In the genomic region with DNA sequence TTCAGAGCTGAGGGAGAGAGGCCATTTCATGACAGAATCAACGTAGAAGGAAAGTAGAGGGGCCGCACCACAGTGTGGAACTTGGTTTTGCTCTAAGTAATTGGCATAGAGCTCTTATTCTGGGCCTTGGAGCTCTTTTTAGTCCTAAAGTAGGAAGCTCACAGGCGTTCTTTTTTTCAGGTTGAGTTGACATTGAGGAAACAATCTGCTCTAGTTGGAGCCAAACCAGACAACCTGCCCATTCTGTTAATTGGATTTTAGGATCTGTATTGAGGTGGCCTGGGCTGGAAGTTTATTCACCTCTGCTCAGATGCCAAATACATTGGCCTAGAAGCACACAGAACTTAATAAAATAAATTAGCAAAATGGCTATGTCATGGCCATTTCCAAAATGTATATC, we compare ENCODE assay signal across 20 cellular contexts.
A peak's percentile ranks its signal among the peaks of the same experiment; 100 is the strongest.
DNase-seq lines count a peak whose midpoint lies in the region; ATAC-seq and TF ChIP-seq lines count a peak whose summit lies in the region.
"Had no signal": no experiment of that assay in that cellular context is flagged by ENCODE, and none has a peak within 500 bp of the region (broad histone marks: within the 10 kb centered on the region; RNA-seq: fewer than 3 reads in every experiment).

No MANE protein-coding gene starts in this region.

- no peaks in the 10 kb centered on the region for H3K9me3 Mint-ChIP-seq in GM23338

- peaks cover 2% of the 10 kb centered on the region for H3K27me3 Mint-ChIP-seq in GM23338 (ENCODE audit: insufficient read depth, low read depth, poor library complexity)

- no peaks in the 10 kb centered on the region for H3F3A ChIP-seq in GM23338 (replicated peaks; ENCODE audit: low read depth)

- no peaks in the 10 kb centered on the region; the same call in 1 of the 2 replicates for H3K4me1 ChIP-seq in GM23338 (ENCODE audit: insufficient read depth)
- H3K4me1 ChIP-seq: A549, BLaER1 had no signal

- no peak for ATAC-seq in GM23338
- ATAC-seq: A549, GM12878, K562 had no signal

- no peaks in the 10 kb centered on the region for H4K20me1 ChIP-seq in GM23338 (replicated peaks; ENCODE audit: insufficient read depth)
- H4K20me1 ChIP-seq: BLaER1 had no signal

- H3K4me3 ChIP-seq in GM23338 = no peak overlapping the region
- H3K4me3 ChIP-seq: A549, BLaER1, GM12878, GM23248, K562 had no signal

- H3K27me3 ChIP-seq in GM23338 (ENCODE audit: insufficient read depth) = no peaks in the 10 kb centered on the region
- H3K27me3 ChIP-seq: BLaER1 had no signal

- POLR2A ChIA-PET in RWPE1 (lab: Yijun Ruan, JAX; ENCODE audit: low non-redundant PET) = no interaction called here

- H3K4me2 ChIP-seq in GM23338 = no peak overlapping the region
- H3K4me2 ChIP-seq: A549, BLaER1 had no signal

- H3K27ac Mint-ChIP-seq in GM23338 = no peak overlapping the region
- H3K27ac Mint-ChIP-seq: CD14-positive monocyte; CD4-positive, alpha-beta memory T cell had no signal

- H3K36me3 Mint-ChIP-seq in GM23338 (ENCODE audit: low read depth) = no peaks in the 10 kb centered on the region
- H3K36me3 Mint-ChIP-seq: CD14-positive monocyte; CD4-positive, alpha-beta memory T cell had no signal

- H3K27ac ChIP-seq in GM23338 (ENCODE audit: low read depth) = no peak overlapping the region
- H3K27ac ChIP-seq in RWPE1 = no peak overlapping the region
- H3K27ac ChIP-seq: 22Rv1, A549, BLaER1, GM23248, HL-60 had no signal

- no peak for TF ChIP-seq CTCF in GM23338 (conservative IDR thresholded peaks at IDR 0.05; ENCODE audit: low read depth in 2 of 2)
- no peak for TF ChIP-seq CTCF in RWPE1 (conservative IDR thresholded peaks at IDR 0.05; ENCODE audit: low read depth)

- H3K4me1 Mint-ChIP-seq in GM23338 = no peaks in the 10 kb centered on the region
- H3K4me1 Mint-ChIP-seq: CD14-positive monocyte; CD4-positive, alpha-beta memory T cell had no signal

- H3K36me3 ChIP-seq in GM23338 (ENCODE audit: insufficient read depth) = no peaks in the 10 kb centered on the region
- H3K36me3 ChIP-seq: BLaER1 had no signal

- peak overlapping the region; percentile 78 for H2AFZ ChIP-seq in GM23338
- H2AFZ ChIP-seq: GM23248 had no signal

- peak; percentile 43 for DNase-seq in DMS 273 (lab: John Stamatoyannopoulos, UW; ENCODE audit: unreplicated experiment)
- DNase-seq in DMS 273 treated with DMSO at 0.1 percent for 48 hours (lab: John Stamatoyannopoulos, UW) = no peak
- no peak for DNase-seq in GM23338 (ENCODE audit: low spot score)
- DNase-seq in NCI-H446 treated with DMSO at 0.1 percent for 48 hours (lab: John Stamatoyannopoulos, UW) = peak; percentile 86
- DNase-seq in cerebellar cortex (ENCODE audit: low spot score) = peak; percentile 89
- no peak for DNase-seq in DMS114 treated with DMSO at 0.1 percent for 48 hours (lab: John Stamatoyannopoulos, UW; ENCODE audit: unreplicated experiment)
- no peak for DNase-seq in effector CD8-positive, alpha-beta T cell (lab: John Stamatoyannopoulos, UW)
- no peak for DNase-seq in RWPE1 (ENCODE audit: low spot score)
- DNase-seq: AML-193; CD4-positive, alpha-beta memory T cell; GM23248; HCEC 1CT; IMR-90 had no signal

- CTCF ChIA-PET in RWPE1 (lab: Yijun Ruan, JAX) = interaction anchor here (0.6 kb wide), 1 partner anchor 12 kb away, joined by 4 read pairs; no protein-coding TSS in a partner anchor

- no peaks in the 10 kb centered on the region for H3K79me2 ChIP-seq in GM23338 (replicated peaks; ENCODE audit: insufficient read depth)

- H3K4me3 Mint-ChIP-seq in GM23338 = no peak overlapping the region
- H3K4me3 Mint-ChIP-seq: CD14-positive monocyte; CD4-positive, alpha-beta memory T cell had no signal

- 0 out of 2 replicates have a peak, but pooled peaks cover 4% of the 10 kb centered on the region for H3K9me2 ChIP-seq in GM23338 (ENCODE audit: insufficient read depth)

TF ChIP-seq in GM23338, 12 proteins besides CTCF, POLR2A, EP300 and RAD21:
- TF ChIP-seq, protein P1, sequence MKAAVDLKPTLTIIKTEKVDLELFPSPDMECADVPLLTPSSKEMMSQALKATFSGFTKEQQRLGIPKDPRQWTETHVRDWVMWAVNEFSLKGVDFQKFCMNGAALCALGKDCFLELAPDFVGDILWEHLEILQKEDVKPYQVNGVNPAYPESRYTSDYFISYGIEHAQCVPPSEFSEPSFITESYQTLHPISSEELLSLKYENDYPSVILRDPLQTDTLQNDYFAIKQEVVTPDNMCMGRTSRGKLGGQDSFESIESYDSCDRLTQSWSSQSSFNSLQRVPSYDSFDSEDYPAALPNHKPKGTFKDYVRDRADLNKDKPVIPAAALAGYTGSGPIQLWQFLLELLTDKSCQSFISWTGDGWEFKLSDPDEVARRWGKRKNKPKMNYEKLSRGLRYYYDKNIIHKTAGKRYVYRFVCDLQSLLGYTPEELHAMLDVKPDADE (IDR thresholded peaks at IDR 0.05) = no peak
TF ChIP-seq in GM23338: peak in this region for 0.

Comparison
In these comparisons a context has a peak if more than half of its experiments do, and no peak if none do; other contexts are left out.
1. DNase-seq: peak in DMS 273 (single experiment), NCI-H446 treated with DMSO at 0.1 percent for 48 hours (single experiment) and cerebellar cortex (single experiment); none in DMS 273 treated with DMSO at 0.1 percent for 48 hours (single experiment), GM23338 (single experiment), DMS114 treated with DMSO at 0.1 percent for 48 hours (single experiment), effector CD8-positive, alpha-beta T cell (single experiment) and RWPE1 (single experiment).